Comparison of ENCODE assay signal across 8 cellular contexts in the genomic region with DNA sequence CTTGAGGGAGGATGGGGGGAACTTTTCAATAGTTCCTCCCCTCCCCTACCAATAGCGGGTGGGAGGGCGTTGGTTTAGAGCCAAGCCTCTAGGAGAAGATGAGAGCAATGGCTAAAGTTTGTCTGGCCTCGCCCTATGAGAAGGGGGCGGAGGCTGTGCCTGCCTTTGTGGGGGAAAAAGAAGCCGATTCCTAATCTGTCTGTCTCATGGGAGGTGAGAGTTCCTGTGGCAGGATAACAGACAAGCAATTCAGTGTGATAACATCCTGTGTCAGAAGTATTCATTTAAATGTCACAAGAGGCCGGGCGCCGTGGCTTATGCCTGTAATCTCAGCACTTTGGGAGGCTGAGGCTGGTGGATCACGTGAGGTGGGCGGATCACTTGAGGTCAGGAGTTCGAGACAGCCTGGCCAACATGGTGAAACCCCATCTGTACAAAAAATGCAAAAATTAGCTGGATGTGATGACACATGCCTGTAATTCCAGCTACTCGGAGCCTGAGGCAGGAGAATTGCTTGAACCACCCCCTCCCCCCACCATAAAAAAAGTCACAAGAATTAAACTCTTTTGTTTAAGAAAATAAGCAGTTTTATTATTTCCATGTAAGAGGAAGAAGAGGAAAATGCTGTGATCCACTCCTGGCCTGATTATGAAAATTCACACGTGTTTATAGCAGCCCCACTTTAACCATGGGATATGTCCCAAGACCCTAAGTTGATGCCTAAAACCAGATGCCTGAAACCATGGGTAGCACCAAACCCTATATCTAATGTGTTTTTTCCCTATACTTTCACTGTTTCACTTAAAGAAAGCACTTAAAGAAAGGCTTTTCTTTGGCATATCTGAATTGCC. TPM values are rescaled to one million over a fixed set of nuclear protein-coding genes. Genes with fewer than 3 reads are reported as not detected.
DNase-seq lines count a peak whose midpoint lies in the region; ATAC-seq and TF ChIP-seq lines count a peak whose summit lies in the region.

No MANE protein-coding gene starts in this region.

- H3K9ac ChIP-seq in fibroblast of lung (ENCODE audit: insufficient read depth, low read length), result peak overlapping the region; percentile 54

- DNase-seq in CD1c-positive myeloid dendritic cell (ENCODE audit: extremely low spot score), result peak; percentile 69
- DNase-seq in NCI-H226, result peak; percentile 92
- peak; percentile 70 for DNase-seq in activated T-cell treated with anti-CD3 and anti-CD28 coated beads for 4 hours
- peak; percentile 73 to 92 for DNase-seq in fibroblast of lung (ENCODE audit: low read depth in 2 of 2)
- peak; percentile 55 for DNase-seq in non-pigmented ciliary epithelial cell (ENCODE audit: low read depth)
- no peak for DNase-seq in GF-D8 (lab: John Stamatoyannopoulos, UW)

- TF ChIP-seq CTCF in fibroblast of lung (conservative IDR thresholded peaks at IDR 0.05 in 1 of 2, IDR thresholded peaks at IDR 0.05 in 1 of 2; ENCODE audit: low read depth in 1 of 2, low read length in 2 of 2), result no peak

- no peaks in the 10 kb centered on the region for H4K20me1 ChIP-seq in fibroblast of lung (ENCODE audit: control insufficient read depth, extremely low read depth, insufficient read depth, low read length)

- peak; percentile 55 for ATAC-seq in GM21786 (IDR thresholded peaks at IDR 0.05; ENCODE audit: unreplicated experiment)

- H3K4me1 ChIP-seq in fibroblast of lung (ENCODE audit: control insufficient read depth, extremely low read depth, insufficient read depth, low read length), result peaks cover 2% of the 10 kb centered on the region

- peak overlapping the region; percentile 61 for H3K4me2 ChIP-seq in fibroblast of lung (ENCODE audit: extremely low read depth, insufficient read depth, low read length)

- no peaks in the 10 kb centered on the region for H3K27me3 ChIP-seq in fibroblast of lung (ENCODE audit: control insufficient read depth, insufficient read depth, low read length)

- peak overlapping the region; percentile 97 for H3K27ac ChIP-seq in fibroblast of lung (ENCODE audit: insufficient read depth, low read length)
- H3K27ac ChIP-seq in temporal lobe (ENCODE audit: low read depth, low read length), result peak overlapping the region; percentile 62

- peaks cover 9% of the 10 kb centered on the region for H3K36me3 ChIP-seq in fibroblast of lung (ENCODE audit: control insufficient read depth, insufficient read depth, low read length)

- H2AFZ ChIP-seq in fibroblast of lung (ENCODE audit: low read length), result no peak overlapping the region

- H3K79me2 ChIP-seq in fibroblast of lung (ENCODE audit: control insufficient read depth, insufficient read depth, low read length), result peaks cover 49% of the 10 kb centered on the region

- no peaks in the 10 kb centered on the region for H3K9me3 ChIP-seq in fibroblast of lung (ENCODE audit: control insufficient read depth, insufficient read depth, low read depth, low read length)

- peak overlapping the region; percentile 85 to 96 (median 91) for H3K4me3 ChIP-seq in fibroblast of lung (replicated peaks in 1 of 4; ENCODE audit: control extremely low read depth in 1 of 4, insufficient read depth in 1 of 4, low read depth in 3 of 4, low read length in 4 of 4)

RNA-seq across cellular contexts. Expression of a gene that starts 1.7 kb away (rescaled TPM):
- total RNA-seq in fibroblast of lung, result 101 and 170 TPM in 2 replicates
- 57.6 and 101 TPM in 2 replicates for polyA plus RNA-seq in fibroblast of lung
- polyA plus RNA-seq in fibroblast of lung (2012), result 27.9 and 52.6 TPM in 2 replicates
- polyA minus RNA-seq in fibroblast of lung (ENCODE audit: low replicate concordance), result 26.4 and 42.5 TPM in 2 replicates
- 2.7 TPM for total RNA-seq in temporal lobe

RNA-seq across cellular contexts. Expression of a gene that starts 50.4 kb away (rescaled TPM):
- total RNA-seq in fibroblast of lung (not detected in 2 replicates), temporal lobe (not detected)
- polyA plus RNA-seq in fibroblast of lung, result not detected in 2 replicates
- not detected in 2 replicates for polyA plus RNA-seq in fibroblast of lung (2012)
- not detected in 2 replicates for polyA minus RNA-seq in fibroblast of lung (ENCODE audit: low replicate concordance)

Comparison
In these comparisons a context has a peak if more than half of its experiments do, and no peak if none do; other contexts are left out.
1. RNA of a gene that starts 1.7 kb away (total RNA-seq): 101 to 170 TPM in fibroblast of lung; 2.7 TPM in temporal lobe (single experiment); every median in the first group is over 10 times any median in the second.